ENCODE assay signal across 8 cellular contexts in genomic region chr17:64420143-64420670, GRCh38. TPM values are rescaled to one million over a fixed set of nuclear protein-coding genes. Genes with fewer than 3 reads are reported as not detected.
DNase-seq lines count a peak whose midpoint lies in the region; ATAC-seq, FAIRE-seq and TF ChIP-seq lines count a peak whose summit lies in the region.

No MANE protein-coding gene starts in this region.

- H3K4me3 ChIP-seq in epithelial cell of proximal tubule (ENCODE audit: low read depth, low read length) = no peak overlapping the region

- H3K27me3 Mint-ChIP-seq in T-helper 2 cell treated with Interferon-gamma antibody and Interleukin-4, amounts not matched to agents 5 μg/mL and 100 μg/mL, for 36 hours (ENCODE audit: low read depth) = peaks cover 2% of the 10 kb centered on the region

- ATAC-seq in HG02885 (IDR thresholded peaks at IDR 0.05; ENCODE audit: poor library complexity, unreplicated experiment) = no peak
- ATAC-seq in HG03280 (IDR thresholded peaks at IDR 0.05; ENCODE audit: unreplicated experiment) = no peak

- H3K4me1 Mint-ChIP-seq in T-helper 2 cell treated with Interferon-gamma antibody and Interleukin-4, amounts not matched to agents 5 μg/mL and 100 μg/mL, for 36 hours (ENCODE audit: low read depth) = peaks cover 2% of the 10 kb centered on the region

- H3K9me3 Mint-ChIP-seq in T-helper 2 cell treated with Interferon-gamma antibody and Interleukin-4, amounts not matched to agents 5 μg/mL and 100 μg/mL, for 36 hours = no peaks in the 10 kb centered on the region

- H3K4me3 Mint-ChIP-seq in T-helper 2 cell treated with Interferon-gamma antibody and Interleukin-4, amounts not matched to agents 5 μg/mL and 100 μg/mL, for 36 hours = no peak overlapping the region

- no peaks in the 10 kb centered on the region for H3K36me3 Mint-ChIP-seq in T-helper 2 cell treated with Interferon-gamma antibody and Interleukin-4, amounts not matched to agents 5 μg/mL and 100 μg/mL, for 36 hours (ENCODE audit: low read depth)

- DNase-seq in COLO668 (lab: John Stamatoyannopoulos, UW; ENCODE audit: unreplicated experiment) (peak; percentile 5), H54 (ENCODE audit: insufficient read length, low spot score) (peak; percentile 65), NCI-H2107 (lab: John Stamatoyannopoulos, UW) (peak; percentile 30), epithelial cell of proximal tubule (ENCODE audit: low read depth) (peak; percentile 23), myocyte (ENCODE audit: low read depth) (peak; percentile 89)
- peak; percentile 25 for DNase-seq in T-helper 2 cell treated with Interferon-gamma antibody and Interleukin-4, amounts not matched to agents 5 μg/mL and 100 μg/mL, for 36 hours (ENCODE audit: low spot score)

- TF ChIP-seq POLR2A in H54 (IDR thresholded peaks at IDR 0.05; ENCODE audit: low read depth, low read length) = no peak

- no peak for FAIRE-seq in H54 (lab: Jason Lieb, UNC)

- TF ChIP-seq CTCF in epithelial cell of proximal tubule (conservative IDR thresholded peaks at IDR 0.05; ENCODE audit: low read depth, low read length) = peak; percentile 80

- H3K27ac Mint-ChIP-seq in T-helper 2 cell treated with Interferon-gamma antibody and Interleukin-4, amounts not matched to agents 5 μg/mL and 100 μg/mL, for 36 hours = no peak overlapping the region

RNA-seq across cellular contexts. Expression of gene MILR1, which starts 28.7 kb away (rescaled TPM):
- 1.2 TPM in 1 of 2 replicates, not detected in the other for total RNA-seq in epithelial cell of proximal tubule
- total RNA-seq in myocyte = 14.5 and 21.3 TPM in 2 replicates
- polyA plus RNA-seq in myocyte (2012) = 10.5 TPM

RNA-seq across cellular contexts. Expression of gene PECAM1, which starts 29.5 kb away (rescaled TPM):
- under 0.01 and 0.07 TPM in 2 replicates for total RNA-seq in epithelial cell of proximal tubule
- total RNA-seq in myocyte = 0.29 and 3.0 TPM in 2 replicates
- 0.06 TPM for polyA plus RNA-seq in myocyte (2012)

Comparison
In these comparisons a context has a peak if more than half of its experiments do, and no peak if none do; other contexts are left out.
1. DNase-seq: peak in every context shown above with its lines; median percentile 89 in myocyte; 65 in H54; 30 in NCI-H2107; 25 in T-helper 2 cell treated with Interferon-gamma antibody and Interleukin-4, amounts not matched to agents 5 μg/mL and 100 μg/mL, for 36 hours; 23 in epithelial cell of proximal tubule; 5 in COLO668.